In genomic region chr14:30849354-30849753, GRCh38 we compare ENCODE assay signal across 11 cellular contexts. TPM values are rescaled to one million over a fixed set of nuclear protein-coding genes. Genes with fewer than 3 reads are reported as not detected.
A peak's percentile ranks its signal among the peaks of the same experiment; 100 is the strongest.
DNase-seq lines count a peak whose midpoint lies in the region; ATAC-seq and TF ChIP-seq lines count a peak whose summit lies in the region.
"Had no signal": no experiment of that assay in that cellular context is flagged by ENCODE, and none has a peak within 500 bp of the region (broad histone marks: within the 10 kb centered on the region; RNA-seq: fewer than 3 reads in every experiment).

No MANE protein-coding gene starts in this region.

- ATAC-seq in GM18505 (IDR thresholded peaks at IDR 0.05; ENCODE audit: unreplicated experiment) (peak; percentile 91), GM21390 (IDR thresholded peaks at IDR 0.05; ENCODE audit: unreplicated experiment) (peak; percentile 94), HG03066 (IDR thresholded peaks at IDR 0.05; ENCODE audit: low read depth, unreplicated experiment) (peak; percentile 94)
- ATAC-seq in activated T-helper 17 cell treated with anti-CD3 and anti-CD28 coated beads, Interleukin-2, amount 50 U/mL, for 72 hours (replicated peaks) = no peak
- ATAC-seq: effector memory CD8-positive, alpha-beta T cell; natural killer cell treated with Interleukin-12 subunit alpha and Interleukin-12 subunit beta and Interleukin-15 and Interleukin-18, amount 100 ng/mL, for 72 hours had no signal

- TF ChIP-seq POLR2A in GM18505 (IDR thresholded peaks at IDR 0.05; ENCODE audit: borderline replicate concordance, extremely low read depth, insufficient read depth, insufficient read length) = no peak

- no peak overlapping the region for H3K27ac Mint-ChIP-seq in activated T-helper 17 cell treated with anti-CD3 and anti-CD28 coated beads, Interleukin-2, amount 50 U/mL, for 72 hours
- H3K27ac Mint-ChIP-seq: activated naive CD4-positive, alpha-beta T cell treated with anti-CD3 and anti-CD28 coated beads, Interleukin-2, amount 50 U/mL, for 24 hours; effector memory CD8-positive, alpha-beta T cell; natural killer cell treated with Interleukin-12 subunit alpha and Interleukin-12 subunit beta and Interleukin-15 and Interleukin-18, amount 100 ng/mL, for 72 hours had no signal

- H3K36me3 Mint-ChIP-seq in activated T-helper 17 cell treated with anti-CD3 and anti-CD28 coated beads, Interleukin-2, amount 50 U/mL, for 72 hours (ENCODE audit: low read depth) = no peaks in the 10 kb centered on the region
- H3K36me3 Mint-ChIP-seq: activated naive CD4-positive, alpha-beta T cell treated with anti-CD3 and anti-CD28 coated beads, Interleukin-2, amount 50 U/mL, for 24 hours; natural killer cell treated with Interleukin-12 subunit alpha and Interleukin-12 subunit beta and Interleukin-15 and Interleukin-18, amount 100 ng/mL, for 72 hours had no signal

- H3K4me3 Mint-ChIP-seq in activated T-helper 17 cell treated with anti-CD3 and anti-CD28 coated beads, Interleukin-2, amount 50 U/mL, for 72 hours = no peak overlapping the region
- H3K4me3 Mint-ChIP-seq: activated naive CD4-positive, alpha-beta T cell treated with anti-CD3 and anti-CD28 coated beads, Interleukin-2, amount 50 U/mL, for 24 hours; effector memory CD8-positive, alpha-beta T cell; natural killer cell treated with Interleukin-12 subunit alpha and Interleukin-12 subunit beta and Interleukin-15 and Interleukin-18, amount 100 ng/mL, for 72 hours had no signal

- DNase-seq in NOMO-1 treated with dmso at 0.1 percent for 144 hours (lab: John Stamatoyannopoulos, UW; ENCODE audit: unreplicated experiment) = peak; percentile 44
- DNase-seq in NCI-H748 (lab: John Stamatoyannopoulos, UW; ENCODE audit: unreplicated experiment) = no peak
- DNase-seq in cerebellum (ENCODE audit: low spot score) = no peak
- DNase-seq in DMS53 treated with DMSO at 0.1 percent for 48 hours (lab: John Stamatoyannopoulos, UW; ENCODE audit: unreplicated experiment) = no peak
- DNase-seq: effector memory CD8-positive, alpha-beta T cell had no signal

- no peaks in the 10 kb centered on the region for H3K4me1 Mint-ChIP-seq in activated T-helper 17 cell treated with anti-CD3 and anti-CD28 coated beads, Interleukin-2, amount 50 U/mL, for 72 hours
- H3K4me1 Mint-ChIP-seq: activated naive CD4-positive, alpha-beta T cell treated with anti-CD3 and anti-CD28 coated beads, Interleukin-2, amount 50 U/mL, for 24 hours had no signal

- H3K9me3 Mint-ChIP-seq in activated T-helper 17 cell treated with anti-CD3 and anti-CD28 coated beads, Interleukin-2, amount 50 U/mL, for 72 hours = no peaks in the 10 kb centered on the region
- H3K9me3 Mint-ChIP-seq: activated naive CD4-positive, alpha-beta T cell treated with anti-CD3 and anti-CD28 coated beads, Interleukin-2, amount 50 U/mL, for 24 hours; effector memory CD8-positive, alpha-beta T cell; natural killer cell treated with Interleukin-12 subunit alpha and Interleukin-12 subunit beta and Interleukin-15 and Interleukin-18, amount 100 ng/mL, for 72 hours had no signal

- H3K27me3 Mint-ChIP-seq in activated T-helper 17 cell treated with anti-CD3 and anti-CD28 coated beads, Interleukin-2, amount 50 U/mL, for 72 hours = peaks cover 13% of the 10 kb centered on the region

RNA-seq across cellular contexts. Expression of gene COCH, which starts 25.0 kb away (rescaled TPM):
- under 1 TPM; 0.58 to 0.71 TPM for total RNA-seq in activated T-helper 17 cell treated with anti-CD3 and anti-CD28 coated beads, Interleukin-2, amount 50 U/mL, for 72 hours
- total RNA-seq in cerebellum = 25.3 TPM

Comparison
In these comparisons a context has a peak if more than half of its experiments do, and no peak if none do; other contexts are left out.
1. RNA of gene COCH, which starts 25.0 kb away (total RNA-seq): 25.3 TPM in cerebellum (single experiment); 0.58 to 0.71 TPM in activated T-helper 17 cell treated with anti-CD3 and anti-CD28 coated beads, Interleukin-2, amount 50 U/mL, for 72 hours; every median in the first group is over 10 times any median in the second.